Comparison of ENCODE assay signal across 11 cellular contexts in genomic region chrX:37603938-37604409, GRCh38. TPM values are rescaled to one million over a fixed set of nuclear protein-coding genes. Genes with fewer than 3 reads are reported as not detected.
DNase-seq lines count a peak whose midpoint lies in the region; ATAC-seq lines count a peak whose summit lies in the region.
"Had no signal": no experiment of that assay in that cellular context is flagged by ENCODE, and none has a peak within 500 bp of the region (broad histone marks: within the 10 kb centered on the region; RNA-seq: fewer than 3 reads in every experiment).

No MANE protein-coding gene starts in this region.

- intact Hi-C loops in Right ventricle myocardium inferior (cut with DNase I) (no loop called here), cardiac septum (cut with DNase I) (no loop called here), head of caudate nucleus (cut with DNase I) (no loop called here)

- ATAC-seq in Right ventricle myocardium inferior (peak; percentile 75), HG03025 (IDR thresholded peaks at IDR 0.05; ENCODE audit: low FRiP score, unreplicated experiment) (no peak)
- ATAC-seq: T-helper 17 cell had no signal

- DNase-seq in Right ventricle myocardium inferior (ENCODE audit: missing footprints) (no peak), cardiac septum (ENCODE audit: low spot score) (no peak), LHCN-M2 (ENCODE audit: low read depth) (peak; percentile 24), glomerular visceral epithelial cell (ENCODE audit: extremely low spot score) (peak; percentile 13), hepatic stellate cell (ENCODE audit: low spot score) (no peak), H7 (no peak), head of caudate nucleus (no peak)
- DNase-seq: activated T-cell treated with anti-CD3 and anti-CD28 coated beads, Interleukin-2, amount 50 U/mL, for 48 hours; nucleus accumbens; T-helper 17 cell had no signal

- H3K36me3 ChIP-seq in H7 (replicated peaks; ENCODE audit: control insufficient read depth, insufficient read depth, low read length), result no peaks in the 10 kb centered on the region

- H3K27me3 ChIP-seq in H7 (ENCODE audit: control insufficient read depth, insufficient read depth, low read length), result no peaks in the 10 kb centered on the region

- no peak overlapping the region for H3K4me3 ChIP-seq in H7 (ENCODE audit: insufficient read depth, low read depth, low read length)

RNA-seq across cellular contexts. Expression of gene LANCL3, which starts 32.5 kb away (rescaled TPM):
- 0.16 TPM for total RNA-seq in Right ventricle myocardium inferior
- total RNA-seq in cardiac septum, result 0.75 TPM
- total RNA-seq in LHCN-M2 (2014; rRNA removed), result 1.5 and 1.7 TPM in 2 replicates
- polyA plus RNA-seq in LHCN-M2 (2012), result 0.72 TPM
- 0.38 and 0.74 TPM in 2 replicates for total RNA-seq in H7 (2014; rRNA removed; shearing (Covaris generic))

Comparison
In these comparisons a context has a peak if more than half of its experiments do, and no peak if none do; other contexts are left out.
1. DNase-seq: peak in LHCN-M2 (single experiment) and glomerular visceral epithelial cell (single experiment); none in Right ventricle myocardium inferior (single experiment), cardiac septum (single experiment), hepatic stellate cell (single experiment), H7 (single experiment) and head of caudate nucleus (0 of 42).